ENCODE assay signal across 7 cellular contexts in the genomic region with DNA sequence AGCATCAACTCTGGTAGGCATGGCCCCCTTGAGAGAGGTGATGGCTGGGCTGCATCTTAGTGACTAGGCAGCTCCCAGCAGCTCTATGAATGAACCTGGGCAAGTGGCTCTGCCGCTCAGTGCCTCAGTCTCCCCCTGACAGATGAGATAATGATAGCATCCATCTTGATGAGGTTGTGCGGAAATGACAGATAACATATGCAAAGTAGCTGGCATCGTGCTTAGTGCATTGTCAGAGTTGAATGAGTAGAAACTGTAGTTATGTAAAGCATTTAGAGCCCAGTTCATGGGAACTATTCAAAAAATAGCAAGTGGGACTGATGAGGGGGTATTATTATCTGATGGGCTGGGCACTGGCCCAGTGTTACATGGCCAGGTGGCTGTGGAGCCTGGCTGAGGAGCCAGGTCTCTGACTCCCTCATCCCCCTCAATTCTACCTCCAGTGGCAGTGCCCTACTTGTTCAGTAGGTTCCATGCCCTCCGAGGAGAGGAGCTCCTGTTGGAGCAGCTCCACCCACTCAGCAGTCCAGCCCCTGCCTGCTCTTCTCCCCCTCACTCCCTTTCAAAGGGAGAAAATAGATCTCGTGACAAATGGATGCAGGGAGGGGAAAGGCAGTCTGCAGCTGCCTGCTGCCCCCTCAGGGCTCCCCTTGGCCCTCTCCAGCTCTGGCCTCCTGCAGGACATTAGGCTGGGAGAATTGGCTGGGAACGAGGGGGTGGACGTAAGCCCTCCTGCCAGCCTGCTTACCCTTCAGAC. TPM values are rescaled to one million over a fixed set of nuclear protein-coding genes. Genes with fewer than 3 reads are reported as not detected.
DNase-seq lines count a peak whose midpoint lies in the region; ATAC-seq and TF ChIP-seq lines count a peak whose summit lies in the region.

No MANE protein-coding gene starts in this region.

- peaks cover 3% of the 10 kb centered on the region; the same call in 1 of the 2 replicates for H4K20me1 ChIP-seq in SU-DHL-6 (ENCODE audit: low read depth, low read length)

- WGBS in tibial nerve, 2 donors: 44 to 52% methylated on average over 7 of the region's 7 CpGs
- 59 to 71% methylated on average over 7 of the region's 7 CpGs for WGBS in lower leg skin, 2 donors
- 78 to 85% (median 83%) methylated on average over 7 of the region's 7 CpGs for WGBS in psoas muscle, 3 donors
- 74% methylated on average over 3 of the region's 7 CpGs; no CpG with 5 or more reads in 1 of the 2 donors for WGBS in gastroesophageal sphincter (ENCODE audit: low coverage in 1 of 2), 2 donors

- H3K4me2 ChIP-seq in SU-DHL-6 (ENCODE audit: low read depth, low read length, poor library complexity, severe bottlenecking): peak overlapping the region; percentile 78

- DNase-seq in left kidney (ENCODE audit: low read depth, low spot score): peak; percentile 61
- DNase-seq in tibial nerve (ENCODE audit: low spot score in 2 of 2): no peak
- DNase-seq in lower leg skin (ENCODE audit: low spot score in 2 of 2): no peak
- no peak for DNase-seq in psoas muscle

- no peaks in the 10 kb centered on the region for H3K36me3 ChIP-seq in SU-DHL-6 (ENCODE audit: low read length)
- H3K36me3 ChIP-seq in tibial nerve: no peaks in the 10 kb centered on the region
- H3K36me3 ChIP-seq in psoas muscle (ENCODE audit: insufficient read depth in 1 of 2, low read depth in 1 of 2): no peaks in the 10 kb centered on the region
- H3K36me3 ChIP-seq in gastroesophageal sphincter: peaks cover 0 to 3% of the 10 kb centered on the region in 2 donors

- H3K9ac ChIP-seq in SU-DHL-6 (ENCODE audit: low read length): peak overlapping the region; percentile 53

- intact Hi-C loops in lower leg skin (cut with DNase I; ENCODE audit: low total_unique reads) (no loop called here), psoas muscle (cut with DNase I) (no loop called here)

- TF ChIP-seq EP300 in tibial nerve (IDR thresholded peaks at IDR 0.05) (no peak), gastroesophageal sphincter (IDR thresholded peaks at IDR 0.05) (no peak)

- H3K9me3 ChIP-seq in SU-DHL-6 (ENCODE audit: insufficient read depth, low read length) (no peaks in the 10 kb centered on the region), tibial nerve (no peaks in the 10 kb centered on the region), psoas muscle (no peaks in the 10 kb centered on the region), gastroesophageal sphincter (no peaks in the 10 kb centered on the region)

- no peak overlapping the region for H2AFZ ChIP-seq in SU-DHL-6 (ENCODE audit: low read depth, low read length, severe bottlenecking)

- H3K27me3 ChIP-seq in SU-DHL-6 (ENCODE audit: low read length) (no peaks in the 10 kb centered on the region), tibial nerve (no peaks in the 10 kb centered on the region), psoas muscle (ENCODE audit: insufficient read depth in 3 of 3, low read length in 2 of 3) (no peaks in the 10 kb centered on the region), gastroesophageal sphincter (no peaks in the 10 kb centered on the region)

- H3K79me2 ChIP-seq in SU-DHL-6 (ENCODE audit: insufficient read depth, low read length): peaks cover 91% of the 10 kb centered on the region

- H3K4me1 ChIP-seq in tibial nerve (peaks cover 0 to 88% (median 58%) of the 10 kb centered on the region in 4 donors), psoas muscle (peaks cover 7% of the 10 kb centered on the region), gastroesophageal sphincter (peaks cover 0 to 64% (median 18%) of the 10 kb centered on the region in 3 donors)

- H3K27ac ChIP-seq in SU-DHL-6 (ENCODE audit: low read depth, low read length) (peak overlapping the region; percentile 94), tibial nerve (peak overlapping the region in 3 of 4 donors; percentile 58 to 80 (median 79)), psoas muscle (no peak overlapping the region), gastroesophageal sphincter (peak overlapping the region in 1 of 4 donors; percentile 38)

- TF ChIP-seq CTCF in SU-DHL-6 (IDR thresholded peaks at IDR 0.05; ENCODE audit: insufficient read depth, low read length, poor library complexity, severe bottlenecking): no peak
- TF ChIP-seq CTCF in tibial nerve (IDR thresholded peaks at IDR 0.05): no peak
- TF ChIP-seq CTCF in lower leg skin (IDR thresholded peaks at IDR 0.05): no peak
- no peak for TF ChIP-seq CTCF in psoas muscle (IDR thresholded peaks at IDR 0.05)
- no peak for TF ChIP-seq CTCF in gastroesophageal sphincter (IDR thresholded peaks at IDR 0.05)

- ATAC-seq in GM21619 (IDR thresholded peaks at IDR 0.05; ENCODE audit: unreplicated experiment) (peak; percentile 27), psoas muscle (no peak), gastroesophageal sphincter (no peak)

- no peak for TF ChIP-seq POLR2A in tibial nerve (IDR thresholded peaks at IDR 0.05)
- TF ChIP-seq POLR2A in lower leg skin (IDR thresholded peaks at IDR 0.05): no peak
- no peak for TF ChIP-seq POLR2A in gastroesophageal sphincter (IDR thresholded peaks at IDR 0.05)

- H3K9me2 ChIP-seq in SU-DHL-6 (replicated peaks; ENCODE audit: insufficient read depth, low read length): no peaks in the 10 kb centered on the region

- peak overlapping the region; percentile 25 for H3K4me3 ChIP-seq in SU-DHL-6 (ENCODE audit: insufficient read depth, low read length, poor library complexity, severe bottlenecking)
- peak overlapping the region in 1 of 4 donors; percentile 20 for H3K4me3 ChIP-seq in tibial nerve
- no peak overlapping the region for H3K4me3 ChIP-seq in lower leg skin (ENCODE audit: low read depth, poor library complexity, severe bottlenecking)
- no peak overlapping the region for H3K4me3 ChIP-seq in psoas muscle
- no peak overlapping the region for H3K4me3 ChIP-seq in gastroesophageal sphincter

- H3F3A ChIP-seq in SU-DHL-6 (ENCODE audit: insufficient read depth): peaks cover 71% of the 10 kb centered on the region

RNA-seq across cellular contexts. Expression of gene PRKCD, which starts 6.6 kb away (rescaled TPM):
- 10 to 100 TPM; 13.5 to 30.6 (median 19.9) TPM for total RNA-seq in tibial nerve
- 10 to 100 TPM; 27.2 to 35.8 (median 31.4) TPM for total RNA-seq in lower leg skin
- 1 to 10 TPM; 3.2 to 8.4 (median 4.5) TPM for total RNA-seq in psoas muscle
- polyA plus RNA-seq in psoas muscle: 1 to 10 TPM; 3.5 to 4.9 (median 3.9) TPM
- total RNA-seq in gastroesophageal sphincter: 10 to 100 TPM in 1 of 4 donors, 1 to 10 TPM in 3; 5.5 to 10.1 (median 7.6) TPM

RNA-seq across cellular contexts. Expression of gene RFT1, which starts 37.4 kb away (rescaled TPM):
- total RNA-seq in tibial nerve: 10 to 100 TPM; 12.0 to 18.6 (median 14.6) TPM
- total RNA-seq in lower leg skin: 10 to 100 TPM in 3 of 4 donors, 1 to 10 TPM in 1; 8.6 to 16.1 (median 15.5) TPM
- total RNA-seq in psoas muscle: 1 to 10 TPM; 5.7 to 8.8 (median 6.5) TPM
- polyA plus RNA-seq in psoas muscle: 10 to 100 TPM in 1 of 3 donors, 1 to 10 TPM in 2; 5.4 to 13.2 (median 8.1) TPM
- total RNA-seq in gastroesophageal sphincter: 1 to 10 TPM; 6.5 to 7.6 (median 7.2) TPM
